Comparison of ENCODE assay signal across 1 cellular context in the genomic region with DNA sequence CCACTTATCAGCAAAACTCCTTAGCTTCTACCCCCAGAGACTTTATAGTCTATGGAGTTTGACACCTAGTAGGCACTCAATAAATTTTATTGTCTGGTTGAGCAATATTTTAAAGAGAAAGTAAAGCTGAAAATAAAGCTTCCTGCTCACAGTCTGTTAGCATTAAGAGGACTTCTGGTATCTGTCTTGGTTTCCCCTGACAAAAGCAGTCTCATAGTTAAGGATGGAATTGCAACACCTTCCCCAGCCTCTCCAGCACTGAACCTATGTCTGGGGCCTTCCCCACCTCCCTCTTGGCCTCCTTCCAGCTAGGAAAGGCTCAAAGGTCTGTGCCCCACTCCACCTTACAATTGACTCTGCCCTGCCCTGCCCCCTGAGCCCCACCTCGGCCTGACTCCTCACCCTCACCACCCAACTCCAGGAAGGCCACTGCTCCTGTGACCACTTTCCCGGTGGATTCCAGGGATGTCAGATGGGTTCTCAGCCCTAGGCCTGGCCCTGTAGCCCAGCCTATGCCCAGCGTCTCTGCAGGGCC.
TF ChIP-seq lines count a peak whose summit lies in the region.

No MANE protein-coding gene starts in this region.

TF ChIP-seq in A549, 52 proteins besides CTCF, POLR2A, EP300 and RAD21:
- peak in 1 of 2 experiments; percentile 43; a peak in 2 of 4 replicates for TF ChIP-seq CEBPB (IDR thresholded peaks at IDR 0.05)
- TF ChIP-seq NR3C1 (IDR thresholded peaks at IDR 0.05): no peak
